Comparison of ENCODE assay signal across 17 cellular contexts in the genomic region with DNA sequence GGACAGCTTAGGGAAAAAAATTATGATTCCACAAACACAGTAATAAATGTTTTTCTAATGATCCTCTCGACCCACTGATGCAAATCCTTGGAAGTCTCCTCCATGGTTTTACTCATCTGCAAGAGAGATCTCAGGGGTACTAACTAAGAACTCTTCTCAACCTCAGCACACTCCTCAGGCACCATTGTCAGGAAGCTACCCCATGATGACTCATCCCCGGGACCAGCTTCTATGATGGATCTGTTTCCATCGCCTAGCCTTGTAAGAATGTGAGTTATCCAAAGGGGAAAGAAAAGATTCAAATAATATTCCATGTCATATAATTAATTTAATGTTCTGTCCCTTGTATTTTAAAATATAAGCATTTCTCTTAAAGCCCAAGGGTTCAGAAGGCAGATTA.
"Had no signal": no experiment of that assay in that cellular context is flagged by ENCODE, and none has a peak within 500 bp of the region (broad histone marks: within the 10 kb centered on the region; RNA-seq: fewer than 3 reads in every experiment).

No MANE protein-coding gene starts in this region.

- H3K36me3 ChIP-seq: left ventricle myocardium inferior, lower lobe of right lung, pancreas, stomach, thyroid gland, vagina had no signal

- H3K4me1 ChIP-seq: foreskin keratinocyte, left ventricle myocardium inferior, lower lobe of right lung, pancreas, stomach, thyroid gland, vagina had no signal

- H3K27me3 ChIP-seq: foreskin keratinocyte, pancreas, stomach, thyroid gland, vagina had no signal

- H3K9me3 ChIP-seq: lower lobe of right lung, pancreas, thyroid gland, vagina had no signal

- H3K27ac ChIP-seq: foreskin keratinocyte, left ventricle myocardium inferior, lower lobe of right lung, pancreas, stomach, thyroid gland, vagina had no signal

- DNase-seq: effector memory CD8-positive, alpha-beta T cell; foreskin keratinocyte; immature natural killer cell; kidney; left cardiac atrium; left ventricle myocardium inferior; lower lobe of right lung; naive B cell; occipital lobe; pancreas; right cardiac atrium; small intestine; stimulated activated CD4-positive, alpha-beta T cell treated with anti-CD3 and anti-CD28 coated beads, Interleukin-12 subunit alpha, Interleukin-12 subunit beta, amount 100 ng/mL, for 4 hours; stimulated activated naive CD4-positive, alpha-beta T cell; stomach; thyroid gland had no signal

- H3K4me3 ChIP-seq: left ventricle myocardium inferior, lower lobe of right lung, pancreas, stomach, thyroid gland, vagina had no signal
